9 cellular contexts compared by ENCODE assay signal in genomic region chr9:121499177-121499426, GRCh38. TPM values are rescaled to one million over a fixed set of nuclear protein-coding genes. Genes with fewer than 3 reads are reported as not detected.
A peak's percentile ranks its signal among the peaks of the same experiment; 100 is the strongest.
DNase-seq lines count a peak whose midpoint lies in the region; ATAC-seq lines count a peak whose summit lies in the region.
"Had no signal": no experiment of that assay in that cellular context is flagged by ENCODE, and none has a peak within 500 bp of the region (broad histone marks: within the 10 kb centered on the region; RNA-seq: fewer than 3 reads in every experiment).

No MANE protein-coding gene starts in this region.

- 1 to 3% methylated on average over 8 of the region's 8 CpGs for WGBS in ectodermal cell, 2 experiments

- H3K4me1 ChIP-seq in ACC112 (ENCODE audit: control insufficient read depth, insufficient read depth, low read length, unreplicated experiment) = peaks cover 6% of the 10 kb centered on the region
- H3K4me1 ChIP-seq in ectodermal cell (ENCODE audit: control insufficient read depth, insufficient read depth, low read length) = peaks cover 13% of the 10 kb centered on the region

- peaks cover 14 to 15% of the 10 kb centered on the region in 2 donors for H3K4me1 Mint-ChIP-seq in natural killer cell treated with Interleukin-12 subunit alpha and Interleukin-12 subunit beta and Interleukin-15 and Interleukin-18, amount 100 ng/mL, for 72 hours (ENCODE audit: low read depth in 2 of 2)

- H3K27ac ChIP-seq in ACC112 (ENCODE audit: low read depth, low read length) (no peak overlapping the region), ectodermal cell (ENCODE audit: insufficient read depth, low read depth, low read length, poor library complexity, severe bottlenecking) (no peak overlapping the region)

- H3K9me3 ChIP-seq in MG63 (peaks cover 6% of the 10 kb centered on the region), ectodermal cell (ENCODE audit: control insufficient read depth, low read length) (peaks cover 2% of the 10 kb centered on the region)

- no peaks in the 10 kb centered on the region for H3K9me3 Mint-ChIP-seq in natural killer cell treated with Interleukin-12 subunit alpha and Interleukin-12 subunit beta and Interleukin-15 and Interleukin-18, amount 100 ng/mL, for 72 hours

- intact Hi-C loops in posterior cingulate gyrus (cut with DNase I) = no loop called here

- H2AFZ ChIP-seq in ACC112 (ENCODE audit: low read length, unreplicated experiment) = peak overlapping the region; percentile 9

- H3K4me3 Mint-ChIP-seq in natural killer cell treated with Interleukin-12 subunit alpha and Interleukin-12 subunit beta and Interleukin-15 and Interleukin-18, amount 100 ng/mL, for 72 hours = peak overlapping the region; percentile 69

- H3K36me3 Mint-ChIP-seq in natural killer cell treated with Interleukin-12 subunit alpha and Interleukin-12 subunit beta and Interleukin-15 and Interleukin-18, amount 100 ng/mL, for 72 hours = no peaks in the 10 kb centered on the region

- H3K27me3 Mint-ChIP-seq in natural killer cell treated with Interleukin-12 subunit alpha and Interleukin-12 subunit beta and Interleukin-15 and Interleukin-18, amount 100 ng/mL, for 72 hours = peaks cover 52 to 53% of the 10 kb centered on the region in 2 donors

- H3K27me3 ChIP-seq in ACC112 (ENCODE audit: insufficient read depth, low read length) (peaks cover 33% of the 10 kb centered on the region), MG63 (peaks cover 3% of the 10 kb centered on the region; the same call in 1 of the 2 replicates), ectodermal cell (ENCODE audit: control insufficient read depth, insufficient read depth, low read length, poor library complexity, severe bottlenecking) (peaks cover 45% of the 10 kb centered on the region)

- H3K79me2 ChIP-seq in ACC112 (ENCODE audit: control insufficient read depth, insufficient read depth, low read length, unreplicated experiment) = no peaks in the 10 kb centered on the region

- H3K36me3 ChIP-seq in ACC112 (ENCODE audit: insufficient read depth, low read length) = no peaks in the 10 kb centered on the region
- no peaks in the 10 kb centered on the region for H3K36me3 ChIP-seq in MG63
- H3K36me3 ChIP-seq in ectodermal cell (ENCODE audit: control insufficient read depth, insufficient read depth, low read length) = no peaks in the 10 kb centered on the region

- no peak overlapping the region for H3K27ac Mint-ChIP-seq in natural killer cell treated with Interleukin-12 subunit alpha and Interleukin-12 subunit beta and Interleukin-15 and Interleukin-18, amount 100 ng/mL, for 72 hours

- H3K4me3 ChIP-seq in ACC112 (ENCODE audit: low read depth, low read length) = peak overlapping the region; percentile 72
- peak overlapping the region; percentile 49 for H3K4me3 ChIP-seq in MG63
- H3K4me3 ChIP-seq in ectodermal cell (ENCODE audit: insufficient read depth, low read depth, low read length) = peak overlapping the region; percentile 52

- peak in 1 of 2 donors; percentile 28 for ATAC-seq in natural killer cell treated with Interleukin-12 subunit alpha and Interleukin-12 subunit beta and Interleukin-15 and Interleukin-18, amount 100 ng/mL, for 72 hours
- ATAC-seq in HG03039 (IDR thresholded peaks at IDR 0.05; ENCODE audit: unreplicated experiment) = no peak

- DNase-seq in MG63 (no peak), NCI-H1694 (lab: John Stamatoyannopoulos, UW) (no peak), posterior cingulate gyrus (no peak), midbrain (lab: John Stamatoyannopoulos, UW) (no peak)
- no peak for DNase-seq in natural killer cell treated with Interleukin-12 subunit alpha and Interleukin-12 subunit beta and Interleukin-15 and Interleukin-18, amount 100 ng/mL, for 72 hours (ENCODE audit: low spot score)

RNA-seq across cellular contexts. Expression of gene GGTA1, which starts 0.5 kb away (rescaled TPM):
- total RNA-seq in MG63 (2014; rRNA removed; shearing (Covaris generic); ENCODE audit: low replicate concordance) = 4.6 and 6.2 TPM in 2 replicates
- not detected for polyA plus RNA-seq in ectodermal cell (2013, experiment 1 of 4)
- polyA plus RNA-seq in ectodermal cell (2013, experiment 2 of 4) = 0.16 TPM
- 0.16 TPM for polyA plus RNA-seq in ectodermal cell (2013, experiment 3 of 4)
- not detected for polyA plus RNA-seq in ectodermal cell (2013, experiment 4 of 4)
- total RNA-seq in natural killer cell treated with Interleukin-12 subunit alpha and Interleukin-12 subunit beta and Interleukin-15 and Interleukin-18, amount 100 ng/mL, for 72 hours = not detected
- total RNA-seq: G401 had no signal
